ENCODE assay signal across 1 cellular context in the genomic region with DNA sequence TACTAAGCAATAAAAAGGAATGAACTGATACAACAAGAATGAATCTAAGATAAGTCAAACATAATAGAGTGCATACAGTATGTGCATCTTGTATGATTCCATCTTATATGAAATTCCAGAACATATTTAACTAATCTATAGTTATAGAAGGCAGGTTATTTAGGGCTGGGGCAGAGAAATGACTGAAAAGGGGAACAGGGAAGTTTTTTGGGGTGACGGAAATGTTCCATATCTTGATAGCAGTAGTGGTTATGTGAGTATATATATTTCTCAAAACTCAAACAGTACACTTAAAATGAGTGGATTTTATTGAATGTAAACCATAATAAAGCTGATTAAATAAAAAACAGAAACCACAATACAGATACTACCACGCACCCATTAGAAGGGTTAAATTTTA.
TF ChIP-seq lines count a peak whose summit lies in the region.

No MANE protein-coding gene starts in this region.

TF ChIP-seq in H1, 55 proteins besides CTCF, POLR2A, EP300 and RAD21:
- TF ChIP-seq, protein P1, sequence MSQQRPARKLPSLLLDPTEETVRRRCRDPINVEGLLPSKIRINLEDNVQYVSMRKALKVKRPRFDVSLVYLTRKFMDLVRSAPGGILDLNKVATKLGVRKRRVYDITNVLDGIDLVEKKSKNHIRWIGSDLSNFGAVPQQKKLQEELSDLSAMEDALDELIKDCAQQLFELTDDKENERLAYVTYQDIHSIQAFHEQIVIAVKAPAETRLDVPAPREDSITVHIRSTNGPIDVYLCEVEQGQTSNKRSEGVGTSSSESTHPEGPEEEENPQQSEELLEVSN (IDR thresholded peaks at IDR 0.05) = no peak
- TF ChIP-seq ASH2L (IDR thresholded peaks at IDR 0.05; ENCODE audit: low read length) (no peak), BRCA1 (IDR thresholded peaks at IDR 0.05; ENCODE audit: low read depth, low read length) (no peak), CREB1 (IDR thresholded peaks at IDR 0.05) (no peak), KDM5A (IDR thresholded peaks at IDR 0.05; ENCODE audit: low read length) (no peak), EZH2 (IDR thresholded peaks at IDR 0.05; ENCODE audit: low read depth, low read length, severe bottlenecking) (no peak), YY1 (IDR thresholded peaks at IDR 0.05; ENCODE audit: low read depth, low read length) (no peak), CEBPB (IDR thresholded peaks at IDR 0.05; ENCODE audit: low read depth, low read length) (no peak)
